7 cellular contexts compared by ENCODE assay signal in genomic region chr3:184727357-184728060, GRCh38. TPM values are rescaled to one million over a fixed set of nuclear protein-coding genes. Genes with fewer than 3 reads are reported as not detected.
DNase-seq lines count a peak whose midpoint lies in the region; ATAC-seq, FAIRE-seq and TF ChIP-seq lines count a peak whose summit lies in the region.

No MANE protein-coding gene starts in this region.

- FAIRE-seq in small intestine (lab: Jason Lieb, UNC) = no peak

- H3K27ac ChIP-seq in small intestine (ENCODE audit: low read depth in 1 of 2, low read length in 1 of 2) = no peak overlapping the region

- no peaks in the 10 kb centered on the region for H3K4me1 ChIP-seq in small intestine (ENCODE audit: control insufficient read depth in 2 of 2, insufficient read depth in 1 of 2, low read depth in 1 of 2, low read length in 1 of 2)

- TF ChIP-seq CTCF in GM12864 (IDR thresholded peaks at IDR 0.05; ENCODE audit: low read depth, low read length, missing control alignments) = peak; percentile 72

- no peak for ATAC-seq in GM18517 (IDR thresholded peaks at IDR 0.05; ENCODE audit: unreplicated experiment)

- H3K36me3 ChIP-seq in small intestine (ENCODE audit: control insufficient read depth in 2 of 2, insufficient read depth in 2 of 2, low read length in 2 of 2) = no peaks in the 10 kb centered on the region

- DNase-seq in GM12864 (ENCODE audit: low read depth) (no peak), NAMALWA (ENCODE audit: low spot score) (peak; percentile 80), SK-N-DZ (ENCODE audit: low spot score) (peak; percentile 92), astrocyte of the hippocampus (ENCODE audit: low read depth, low spot score) (peak; percentile 77), iPS DF 19.7 (ENCODE audit: low read depth, low spot score) (peak; percentile 68), small intestine (peak; percentile 74)

- H3K27me3 ChIP-seq in small intestine (ENCODE audit: control insufficient read depth in 2 of 2, insufficient read depth in 2 of 2, low read length in 2 of 2) = no peaks in the 10 kb centered on the region

- H3K9me3 ChIP-seq in small intestine (ENCODE audit: control insufficient read depth, low read depth) = no peaks in the 10 kb centered on the region

- no peak overlapping the region for H3K4me3 ChIP-seq in GM12864 (ENCODE audit: low read depth, low read length)
- H3K4me3 ChIP-seq in small intestine (ENCODE audit: low read depth in 1 of 2, low read length in 2 of 2) = no peak overlapping the region

- WGBS in small intestine, 3 donors = 33 to 44% (median 38%) methylated on average over 11 of the region's 11 CpGs

RNA-seq across cellular contexts. Expression of gene MAGEF1, which starts 15.6 kb away (rescaled TPM):
- polyA plus RNA-seq in SK-N-DZ (2014; cell fraction: cytosol; rRNA removed) = 143 and 154 TPM in 2 replicates
- polyA plus RNA-seq in SK-N-DZ (2014; cell fraction: nucleus; rRNA removed) = 65.3 and 73.3 TPM in 2 replicates
- 10 to 100 TPM; 15.7 to 40.3 (median 19.5) TPM for polyA plus RNA-seq in small intestine
